In the genomic region with DNA sequence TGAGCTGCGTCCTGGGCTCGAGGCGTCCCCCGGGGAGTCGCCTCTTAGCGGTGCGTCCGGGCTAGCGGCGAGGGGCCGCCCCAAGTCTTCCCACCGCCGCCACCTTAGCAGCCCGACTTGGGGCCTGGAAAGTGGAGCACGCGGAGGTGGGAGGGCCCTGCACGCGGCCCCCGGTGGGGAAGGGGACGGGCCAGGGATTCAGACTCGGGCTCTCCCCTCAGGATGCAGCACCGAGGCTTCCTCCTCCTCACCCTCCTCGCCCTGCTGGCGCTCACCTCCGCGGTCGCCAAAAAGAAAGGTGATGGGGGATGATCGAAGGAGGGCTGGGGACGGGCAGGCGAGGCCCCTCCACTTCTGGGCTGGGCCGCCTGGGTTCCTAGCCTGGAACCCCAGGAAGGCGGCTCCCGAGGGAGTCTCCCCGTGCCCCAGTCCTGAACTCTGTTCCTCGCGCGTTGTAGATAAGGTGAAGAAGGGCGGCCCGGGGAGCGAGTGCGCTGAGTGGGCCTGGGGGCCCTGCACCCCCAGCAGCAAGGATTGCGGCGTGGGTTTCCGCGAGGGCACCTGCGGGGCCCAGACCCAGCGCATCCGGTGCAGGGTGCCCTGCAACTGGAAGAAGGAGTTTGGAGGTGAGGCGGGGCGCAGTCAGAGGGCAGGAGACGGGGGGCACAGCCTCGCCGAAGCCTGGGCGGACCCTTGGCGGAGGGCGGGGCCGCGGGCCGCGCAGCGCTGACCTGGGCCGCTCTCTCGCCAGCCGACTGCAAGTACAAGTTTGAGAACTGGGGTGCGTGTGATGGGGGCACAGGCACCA, we compare ENCODE assay signal across 8 cellular contexts. TPM values are rescaled to one million over a fixed set of nuclear protein-coding genes. Genes with fewer than 3 reads are reported as not detected.
DNase-seq lines count a peak whose midpoint lies in the region; TF ChIP-seq lines count a peak whose summit lies in the region.

No MANE protein-coding gene starts in this region.

- peaks cover 11% of the 10 kb centered on the region for H3K4me1 Mint-ChIP-seq in activated CD4-positive, alpha-beta T cell treated with anti-CD3 and anti-CD28 coated beads, Interleukin-2, amount 10 ng/mL, durations not matched to agents 7 days and 5 days

- TF ChIP-seq CTCF in PC-9 (conservative IDR thresholded peaks at IDR 0.05), result no peak
- TF ChIP-seq CTCF in epithelial cell of proximal tubule (conservative IDR thresholded peaks at IDR 0.05; ENCODE audit: low read depth, low read length), result no peak

- H3K4me2 ChIP-seq in PC-9, result peak overlapping the region; percentile 90

- H3K36me3 Mint-ChIP-seq in activated CD4-positive, alpha-beta T cell treated with anti-CD3 and anti-CD28 coated beads, Interleukin-2, amount 10 ng/mL, durations not matched to agents 7 days and 5 days (ENCODE audit: low read depth), result peaks cover 20% of the 10 kb centered on the region

- no peak overlapping the region for H3K27ac Mint-ChIP-seq in activated CD4-positive, alpha-beta T cell treated with anti-CD3 and anti-CD28 coated beads, Interleukin-2, amount 10 ng/mL, durations not matched to agents 7 days and 5 days

- H3K9me2 ChIP-seq in PC-9 (ENCODE audit: insufficient read depth), result no peaks in the 10 kb centered on the region

- H3K79me2 ChIP-seq in PC-9 (ENCODE audit: low read depth), result no peaks in the 10 kb centered on the region

- H3K36me3 ChIP-seq in PC-9 (ENCODE audit: low read depth), result no peaks in the 10 kb centered on the region

- no peaks in the 10 kb centered on the region for H3K9me3 Mint-ChIP-seq in activated CD4-positive, alpha-beta T cell treated with anti-CD3 and anti-CD28 coated beads, Interleukin-2, amount 10 ng/mL, durations not matched to agents 7 days and 5 days

- H4K20me1 ChIP-seq in PC-9 (ENCODE audit: insufficient read depth), result no peaks in the 10 kb centered on the region

- H3K4me3 ChIP-seq in PC-9, result peak overlapping the region; percentile 68
- H3K4me3 ChIP-seq in epithelial cell of proximal tubule (ENCODE audit: low read depth, low read length), result peak overlapping the region; percentile 50

- CTCF ChIA-PET in activated CD4-positive, alpha-beta T cell treated with anti-CD3 and anti-CD28 coated beads, Interleukin-2, amount 10 ng/mL, durations not matched to agents 7 days and 5 days (lab: Charles Lee), result interaction anchor here (1.2 kb wide), 1 partner anchor 32 kb away, joined by 4 read pairs; no protein-coding TSS in a partner anchor
- CTCF ChIA-PET in PC-9 (lab: Charles Lee), result interaction anchor here (0.6 to 1.7 kb wide), 3 partner anchors 10 to 138 kb away, joined by 6 to 12 read pairs (median 10); partner anchors contain the start of gene CHRM4

- DNase-seq in activated CD4-positive, alpha-beta T cell treated with anti-CD3 and anti-CD28 coated beads, Interleukin-2, amount 10 ng/mL, durations not matched to agents 7 days and 5 days, result no peak
- no peak for DNase-seq in activated CD4-positive, alpha-beta T cell treated with anti-CD3 and anti-CD28 coated beads for 48 hours
- DNase-seq in PC-9, result peak in 1 of 2 experiments; percentile 47
- DNase-seq in epithelial cell of proximal tubule (ENCODE audit: low read depth), result no peak
- DNase-seq in posterior vena cava (ENCODE audit: low spot score), result peak; percentile 83
- no peak for DNase-seq in activated CD4-positive, CD25-positive, alpha-beta regulatory T cell treated with anti-CD3 and anti-CD28 coated beads, Interleukin-2, amount 50 U/mL, for 72 hours
- DNase-seq in A172 (ENCODE audit: low spot score), result no peak
- no peak for DNase-seq in activated gamma-delta T cell (lab: John Stamatoyannopoulos, UW)

- peak overlapping the region; percentile 86 for H2AFZ ChIP-seq in PC-9

- BruUV-seq in PC-9 (replicated peaks; lab: Mats Ljungman, UMichigan), result no TSS peak

- H3K27me3 ChIP-seq in PC-9 (ENCODE audit: insufficient read depth, low read depth), result no peaks in the 10 kb centered on the region

- H3K27me3 Mint-ChIP-seq in activated CD4-positive, alpha-beta T cell treated with anti-CD3 and anti-CD28 coated beads, Interleukin-2, amount 10 ng/mL, durations not matched to agents 7 days and 5 days, result peaks cover 28% of the 10 kb centered on the region

- no peak overlapping the region for H3K27ac ChIP-seq in PC-9

- no peaks in the 10 kb centered on the region for H3K9me3 ChIP-seq in PC-9 (ENCODE audit: insufficient read depth, low read depth)

- peaks cover 27% of the 10 kb centered on the region for H3K4me1 ChIP-seq in PC-9 (replicated peaks; ENCODE audit: insufficient read depth)

- POLR2A ChIA-PET in activated CD4-positive, alpha-beta T cell treated with anti-CD3 and anti-CD28 coated beads, Interleukin-2, amount 10 ng/mL, durations not matched to agents 7 days and 5 days (lab: Charles Lee), result no interaction called here
- POLR2A ChIA-PET in PC-9 (lab: Charles Lee; ENCODE audit: unreplicated experiment), result no interaction called here

- peak overlapping the region; percentile 58 for H3K4me3 Mint-ChIP-seq in activated CD4-positive, alpha-beta T cell treated with anti-CD3 and anti-CD28 coated beads, Interleukin-2, amount 10 ng/mL, durations not matched to agents 7 days and 5 days

- H3F3A ChIP-seq in PC-9 (ENCODE audit: insufficient read depth, low read depth), result peaks cover 52% of the 10 kb centered on the region

- intact Hi-C loops in PC-9 (cut with micrococcal nuclease; ENCODE audit: unreplicated experiment) (loop anchor here (5.0 kb wide), 3 partner anchors 140 to 975 kb away; partner anchors contain the start of genes ATG13 and HARBI1), posterior vena cava (cut with DNase I) (no loop called here)

RNA-seq across cellular contexts. Expression of gene MDK, which starts 0.6 kb away (rescaled TPM):
- total RNA-seq in activated CD4-positive, alpha-beta T cell treated with anti-CD3 and anti-CD28 coated beads, Interleukin-2, amount 10 ng/mL, durations not matched to agents 7 days and 5 days, result 10 to 100 TPM in 1 of 2 experiments, 1 to 10 TPM in 1; 8.2 to 10.5 TPM
- total RNA-seq in PC-9 (2021) (399 and 464 TPM in 2 replicates), epithelial cell of proximal tubule (345 and 604 TPM in 2 replicates), posterior vena cava (10 to 100 TPM; 16.6 to 28.9 TPM)
- 8.9 and 13.3 TPM in 2 replicates for total RNA-seq in A172 (2014; rRNA removed; shearing (Covaris generic))

RNA-seq across cellular contexts. Expression of gene CHRM4, which starts 9.5 kb away (rescaled TPM):
- total RNA-seq in activated CD4-positive, alpha-beta T cell treated with anti-CD3 and anti-CD28 coated beads, Interleukin-2, amount 10 ng/mL, durations not matched to agents 7 days and 5 days, result under 1 TPM; 0.12 to 0.31 TPM
- total RNA-seq in PC-9 (2021), result 0.31 TPM in 1 of 2 replicates, not detected in the other
- total RNA-seq in epithelial cell of proximal tubule, result not detected in 2 replicates
- not detected for total RNA-seq in posterior vena cava
- total RNA-seq in A172 (2014; rRNA removed; shearing (Covaris generic)), result 4.0 and 5.5 TPM in 2 replicates

RNA-seq across cellular contexts. Expression of gene DGKZ, which starts 34.8 kb away (rescaled TPM):
- 100 to 1,000 TPM; 178 to 187 TPM for total RNA-seq in activated CD4-positive, alpha-beta T cell treated with anti-CD3 and anti-CD28 coated beads, Interleukin-2, amount 10 ng/mL, durations not matched to agents 7 days and 5 days
- total RNA-seq in PC-9 (2021), result 49.3 and 67.5 TPM in 2 replicates
- 41.1 and 82.2 TPM in 2 replicates for total RNA-seq in epithelial cell of proximal tubule
- 10 to 100 TPM; 38.5 to 41.2 TPM for total RNA-seq in posterior vena cava
- total RNA-seq in A172 (2014; rRNA removed; shearing (Covaris generic)), result 88.1 and 89.0 TPM in 2 replicates

Comparison
In these comparisons a context has a peak if more than half of its experiments do, and no peak if none do; other contexts are left out.
1. RNA of gene MDK, which starts 0.6 kb away (total RNA-seq): 345 to 604 TPM in epithelial cell of proximal tubule and 399 to 464 TPM in PC-9; 16.6 to 28.9 TPM in posterior vena cava, 8.2 to 10.5 TPM in activated CD4-positive, alpha-beta T cell treated with anti-CD3 and anti-CD28 coated beads, Interleukin-2, amount 10 ng/mL, durations not matched to agents 7 days and 5 days and 8.9 to 13.3 TPM in A172; every median in the first group is over 10 times any median in the second.